21 cellular contexts compared by ENCODE assay signal in the genomic region with DNA sequence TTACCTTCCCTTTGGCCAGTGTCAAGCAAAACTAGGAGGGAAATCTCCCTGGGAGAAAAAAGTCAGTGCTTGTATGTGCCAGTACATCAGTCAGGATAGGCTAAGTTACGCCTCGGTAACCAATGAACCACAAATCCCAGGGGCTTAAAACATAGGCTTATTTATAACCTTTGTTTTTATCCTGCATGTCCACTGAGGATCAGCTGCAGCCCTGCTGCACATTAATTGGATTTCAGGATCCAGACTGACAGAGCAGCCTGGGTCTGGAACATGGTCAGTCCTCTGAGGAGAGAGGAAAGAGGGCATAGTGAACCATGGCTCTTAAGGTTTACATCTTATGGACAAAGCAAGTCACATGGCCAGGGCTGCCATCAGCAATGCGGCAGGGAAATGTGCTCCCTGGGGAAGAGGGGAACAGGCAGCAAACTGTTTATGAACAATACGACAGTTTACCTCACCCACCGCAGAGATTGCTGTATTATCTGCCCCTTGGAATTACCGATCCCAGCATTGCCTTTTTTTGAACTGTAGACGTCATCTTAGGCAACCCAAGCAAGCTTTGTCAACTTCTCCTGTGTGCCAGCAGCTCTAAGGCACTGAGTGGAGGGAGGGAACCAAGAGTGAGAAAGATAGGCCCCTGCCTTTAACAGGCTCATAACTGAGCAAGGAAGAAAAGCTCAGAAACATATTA.
A peak's percentile ranks its signal among the peaks of the same experiment; 100 is the strongest.
DNase-seq lines count a peak whose midpoint lies in the region; TF ChIP-seq lines count a peak whose summit lies in the region.
"Had no signal": no experiment of that assay in that cellular context is flagged by ENCODE, and none has a peak within 500 bp of the region (broad histone marks: within the 10 kb centered on the region; RNA-seq: fewer than 3 reads in every experiment).

No MANE protein-coding gene starts in this region.

- no peaks in the 10 kb centered on the region for H3K79me2 ChIP-seq in Loucy (ENCODE audit: insufficient read depth, low read length)

- H3K27ac ChIP-seq in BLaER1 (peak overlapping the region; percentile 84), WERI-Rb-1 (peak overlapping the region; percentile 38)
- H3K27ac ChIP-seq: KMS-11 had no signal

- no peaks in the 10 kb centered on the region for H3K9me3 ChIP-seq in BLaER1
- H3K9me3 ChIP-seq in Loucy (ENCODE audit: insufficient read depth, low read depth, low read length): no peaks in the 10 kb centered on the region
- peaks cover 20% of the 10 kb centered on the region for H3K9me3 ChIP-seq in WERI-Rb-1 (ENCODE audit: severe bottlenecking)
- H3K9me3 ChIP-seq: SK-N-SH had no signal

- H3F3A ChIP-seq in Loucy (ENCODE audit: low read depth): no peaks in the 10 kb centered on the region

- H3K4me3 ChIP-seq in BLaER1 (peak overlapping the region; percentile 53), Loucy (ENCODE audit: low read length, poor library complexity, severe bottlenecking) (no peak overlapping the region), WERI-Rb-1 (ENCODE audit: low read depth, low read length) (no peak overlapping the region), retinal pigment epithelial cell (ENCODE audit: low read length) (no peak overlapping the region)

- H3K9ac ChIP-seq in BLaER1 (peak overlapping the region; percentile 60), Loucy (ENCODE audit: low read depth, low read length, poor library complexity, severe bottlenecking) (no peak overlapping the region)
- H3K9ac ChIP-seq: KMS-11, SK-N-SH had no signal

- no peaks in the 10 kb centered on the region for H3K9me2 ChIP-seq in Loucy (replicated peaks; ENCODE audit: low read depth, low read length)
- H3K9me2 ChIP-seq: SK-N-SH had no signal

- TF ChIP-seq CTCF in Loucy (conservative IDR thresholded peaks at IDR 0.05; ENCODE audit: low read length) (no peak), WERI-Rb-1 (IDR thresholded peaks at IDR 0.05; ENCODE audit: low read depth, low read length) (no peak), retinal pigment epithelial cell (conservative IDR thresholded peaks at IDR 0.05; ENCODE audit: low read depth, low read length) (no peak)

- H3K36me3 ChIP-seq in BLaER1 (no peaks in the 10 kb centered on the region), Loucy (ENCODE audit: insufficient read depth, low read length) (no peaks in the 10 kb centered on the region), WERI-Rb-1 (no peaks in the 10 kb centered on the region)

- H4K20me1 ChIP-seq in BLaER1 (no peaks in the 10 kb centered on the region), Loucy (ENCODE audit: insufficient read depth, low read length, poor library complexity, severe bottlenecking) (no peaks in the 10 kb centered on the region)

- DNase-seq in WERI-Rb-1: peak; percentile 95
- DNase-seq in retinal pigment epithelial cell (ENCODE audit: low read depth): peak; percentile 7
- DNase-seq in OCI-M1 (lab: John Stamatoyannopoulos, UW): no peak
- no peak for DNase-seq in activated effector memory CD4-positive, alpha-beta T cell treated with Interleukin-2 at 50 U/mL for 16 hours
- DNase-seq in NCI-H2196 (lab: John Stamatoyannopoulos, UW; ENCODE audit: unreplicated experiment): no peak
- DNase-seq: CD4-positive, alpha-beta T cell; GOT3; IMR-90; NCI-H1092; NCI-H1417 treated with DMSO at 0.1 percent for 48 hours; NCI-H1694 treated with DMSO at 0.1 percent for 48 hours; NCI-H2081; NCI-H446; NCI-H524 treated with DMSO at 0.1 percent for 48 hours; NCI-H774; SIG-M5; SK-N-SH; SW 1271 had no signal

- H3K27me3 ChIP-seq in BLaER1: no peaks in the 10 kb centered on the region
- H3K27me3 ChIP-seq in Loucy (ENCODE audit: insufficient read depth, low read length, poor library complexity, severe bottlenecking): no peaks in the 10 kb centered on the region
- H3K27me3 ChIP-seq in WERI-Rb-1 (ENCODE audit: insufficient read depth, low read depth, severe bottlenecking): no peaks in the 10 kb centered on the region

- peak overlapping the region; percentile 82 for H3K4me2 ChIP-seq in BLaER1
- no peak overlapping the region for H3K4me2 ChIP-seq in Loucy (ENCODE audit: low read depth, low read length, poor library complexity, severe bottlenecking)
- H3K4me2 ChIP-seq: KMS-11, SK-N-SH had no signal

- H3K4me1 ChIP-seq in BLaER1 (peaks cover 55% of the 10 kb centered on the region), Loucy (ENCODE audit: insufficient read depth, low read length, poor library complexity, severe bottlenecking) (no peaks in the 10 kb centered on the region)

- H2AFZ ChIP-seq in Loucy (ENCODE audit: low read length): 0 out of 2 replicates have a peak overlapping the region, but pooled peaks have one; percentile 23

Comparison
In these comparisons a context has a peak if more than half of its experiments do, and no peak if none do; other contexts are left out.
1. DNase-seq: peak in WERI-Rb-1 (single experiment) and retinal pigment epithelial cell (single experiment); none in OCI-M1 (single experiment), activated effector memory CD4-positive, alpha-beta T cell treated with Interleukin-2 at 50 U/mL for 16 hours (single experiment) and NCI-H2196 (single experiment).